In genomic region chr7:92293887-92294616, GRCh38 we compare ENCODE assay signal across 17 cellular contexts. TPM values are rescaled to one million over a fixed set of nuclear protein-coding genes. Genes with fewer than 3 reads are reported as not detected.
DNase-seq lines count a peak whose midpoint lies in the region; ATAC-seq and TF ChIP-seq lines count a peak whose summit lies in the region.
"Had no signal": no experiment of that assay in that cellular context is flagged by ENCODE, and none has a peak within 500 bp of the region (broad histone marks: within the 10 kb centered on the region; RNA-seq: fewer than 3 reads in every experiment).

No MANE protein-coding gene starts in this region.

- POLR2A ChIA-PET in activated CD8-positive, alpha-beta T cell treated with anti-CD3 and anti-CD28 coated beads for 36 hours (lab: Charles Lee), result no interaction called here

- H3K27ac Mint-ChIP-seq in T-helper 2 cell treated with Interferon-gamma antibody and Interleukin-4, amounts not matched to agents 5 μg/mL and 100 μg/mL, for 36 hours, result peak overlapping the region; percentile 56
- no peak overlapping the region for H3K27ac Mint-ChIP-seq in activated CD8-positive, alpha-beta T cell treated with anti-CD3 and anti-CD28 coated beads for 36 hours
- H3K27ac Mint-ChIP-seq: activated CD4-positive, alpha-beta memory T cell treated with anti-CD3 and anti-CD28 coated beads for 36 hours; neural progenitor cell had no signal

- H3K27me3 ChIP-seq in layer of hippocampus (ENCODE audit: control insufficient read depth, insufficient read depth, low read length), result no peaks in the 10 kb centered on the region
- H3K27me3 ChIP-seq: neural progenitor cell had no signal

- TF ChIP-seq CTCF in activated CD8-positive, alpha-beta T cell treated with anti-CD3 and anti-CD28 coated beads for 36 hours (IDR thresholded peaks at IDR 0.05), result no peak

- no peak for ATAC-seq in activated CD8-positive, alpha-beta T cell treated with anti-CD3 and anti-CD28 coated beads for 36 hours
- ATAC-seq: T-cell had no signal

- H3K4me3 Mint-ChIP-seq in T-helper 2 cell treated with Interferon-gamma antibody and Interleukin-4, amounts not matched to agents 5 μg/mL and 100 μg/mL, for 36 hours, result peak overlapping the region; percentile 8
- H3K4me3 Mint-ChIP-seq in activated CD8-positive, alpha-beta T cell treated with anti-CD3 and anti-CD28 coated beads for 36 hours, result no peak overlapping the region
- H3K4me3 Mint-ChIP-seq: activated CD4-positive, alpha-beta memory T cell treated with anti-CD3 and anti-CD28 coated beads for 36 hours; neural progenitor cell; T-cell had no signal

- H3K4me1 Mint-ChIP-seq in T-helper 2 cell treated with Interferon-gamma antibody and Interleukin-4, amounts not matched to agents 5 μg/mL and 100 μg/mL, for 36 hours (ENCODE audit: low read depth), result peaks cover 22% of the 10 kb centered on the region
- H3K4me1 Mint-ChIP-seq in activated CD8-positive, alpha-beta T cell treated with anti-CD3 and anti-CD28 coated beads for 36 hours (ENCODE audit: low read depth), result peaks cover 18% of the 10 kb centered on the region
- H3K4me1 Mint-ChIP-seq: neural progenitor cell had no signal

- peaks cover 9% of the 10 kb centered on the region for H3K36me3 Mint-ChIP-seq in T-helper 2 cell treated with Interferon-gamma antibody and Interleukin-4, amounts not matched to agents 5 μg/mL and 100 μg/mL, for 36 hours (ENCODE audit: low read depth)
- peaks cover 14% of the 10 kb centered on the region for H3K36me3 Mint-ChIP-seq in activated CD8-positive, alpha-beta T cell treated with anti-CD3 and anti-CD28 coated beads for 36 hours (ENCODE audit: low read depth)

- no peak for DNase-seq in T-helper 2 cell treated with Interferon-gamma antibody and Interleukin-4, amounts not matched to agents 5 μg/mL and 100 μg/mL, for 36 hours (ENCODE audit: low spot score)
- DNase-seq in T-helper 2 cell (no peak), astrocyte of the hippocampus (ENCODE audit: low read depth, low spot score) (peak; percentile 18), substantia nigra (lab: John Stamatoyannopoulos, UW) (no peak), epidermal melanocyte (ENCODE audit: insufficient read length, low spot score) (no peak), kidney glomerular epithelial cell (lab: John Stamatoyannopoulos, UW) (no peak)
- DNase-seq in activated CD8-positive, alpha-beta T cell treated with anti-CD3 and anti-CD28 coated beads for 36 hours, result no peak
- DNase-seq: 8988T; activated CD4-positive, alpha-beta memory T cell treated with anti-CD3 and anti-CD28 coated beads for 36 hours; activated naive CD4-positive, alpha-beta T cell treated with anti-CD3 and anti-CD28 coated beads, Interleukin-2, amount 50 U/mL, for 16 hours; DMS79; effector memory CD4-positive, alpha-beta T cell; KBM-7; NCI-H2081 treated with DMSO at 0.1 percent for 48 hours; T-cell had no signal

- H3K27ac ChIP-seq in layer of hippocampus (ENCODE audit: low read depth, low read length) (peak overlapping the region; percentile 5), substantia nigra (ENCODE audit: low read depth, low read length, poor library complexity, severe bottlenecking) (peak overlapping the region; percentile 2)
- H3K27ac ChIP-seq: neural progenitor cell had no signal

- CTCF ChIA-PET in activated CD8-positive, alpha-beta T cell treated with anti-CD3 and anti-CD28 coated beads for 36 hours (lab: Charles Lee), result interaction anchor here (1.5 kb wide), 1 partner anchor 154 kb away, joined by 5 read pairs; the partner anchor contains the start of gene GATAD1

- H3K9me3 Mint-ChIP-seq in T-helper 2 cell treated with Interferon-gamma antibody and Interleukin-4, amounts not matched to agents 5 μg/mL and 100 μg/mL, for 36 hours, result no peaks in the 10 kb centered on the region
- no peaks in the 10 kb centered on the region for H3K9me3 Mint-ChIP-seq in activated CD8-positive, alpha-beta T cell treated with anti-CD3 and anti-CD28 coated beads for 36 hours
- H3K9me3 Mint-ChIP-seq: activated CD4-positive, alpha-beta memory T cell treated with anti-CD3 and anti-CD28 coated beads for 36 hours; neural progenitor cell; T-cell had no signal

- H3K27me3 Mint-ChIP-seq in T-helper 2 cell treated with Interferon-gamma antibody and Interleukin-4, amounts not matched to agents 5 μg/mL and 100 μg/mL, for 36 hours (ENCODE audit: low read depth), result no peaks in the 10 kb centered on the region
- H3K27me3 Mint-ChIP-seq in activated CD8-positive, alpha-beta T cell treated with anti-CD3 and anti-CD28 coated beads for 36 hours, result no peaks in the 10 kb centered on the region
- H3K27me3 Mint-ChIP-seq: activated CD4-positive, alpha-beta memory T cell treated with anti-CD3 and anti-CD28 coated beads for 36 hours; T-cell had no signal

- intact Hi-C loops in activated CD8-positive, alpha-beta T cell treated with anti-CD3 and anti-CD28 coated beads for 36 hours (cut with micrococcal nuclease), result no loop called here

RNA-seq across cellular contexts. Expression of gene ANKIB1, which starts 48.3 kb away (rescaled TPM):
- total RNA-seq in activated CD8-positive, alpha-beta T cell treated with anti-CD3 and anti-CD28 coated beads for 36 hours, result 10 to 100 TPM; 32.3 to 34.1 TPM

RNA-seq across cellular contexts. Expression of gene KRIT1, which starts 48.3 kb away (rescaled TPM):
- 10 to 100 TPM; 28.6 to 30.2 TPM for total RNA-seq in activated CD8-positive, alpha-beta T cell treated with anti-CD3 and anti-CD28 coated beads for 36 hours
